Comparison of ENCODE assay signal across 8 cellular contexts in genomic region chr6:121437861-121438651, GRCh38. TPM values are rescaled to one million over a fixed set of nuclear protein-coding genes. Genes with fewer than 3 reads are reported as not detected.
DNase-seq lines count a peak whose midpoint lies in the region; ATAC-seq and TF ChIP-seq lines count a peak whose summit lies in the region.

No MANE protein-coding gene starts in this region.

- H4K20me1 ChIP-seq in fibroblast of lung (ENCODE audit: control insufficient read depth, extremely low read depth, insufficient read depth, low read length), result no peaks in the 10 kb centered on the region

- peak overlapping the region; percentile 76 for H2AFZ ChIP-seq in fibroblast of lung (ENCODE audit: low read length)

- H3K4me1 ChIP-seq in CD4-positive, alpha-beta memory T cell (ENCODE audit: insufficient read depth, low read length), result peaks cover 23% of the 10 kb centered on the region
- peaks cover 9% of the 10 kb centered on the region for H3K4me1 ChIP-seq in RWPE2 (ENCODE audit: insufficient read depth, poor library complexity, severe bottlenecking)
- no peaks in the 10 kb centered on the region for H3K4me1 ChIP-seq in fibroblast of lung (ENCODE audit: control insufficient read depth, extremely low read depth, insufficient read depth, low read length)

- peaks cover 10 to 23% (median 20%) of the 10 kb centered on the region in 4 donors for H3K4me1 Mint-ChIP-seq in CD4-positive, alpha-beta memory T cell
- H3K4me1 Mint-ChIP-seq in neural crest cell, result peaks cover 54% of the 10 kb centered on the region

- no peaks in the 10 kb centered on the region for H3K36me3 Mint-ChIP-seq in CD4-positive, alpha-beta memory T cell
- H3K36me3 Mint-ChIP-seq in neural crest cell (ENCODE audit: low read depth), result no peaks in the 10 kb centered on the region

- no peak overlapping the region for H3K27ac Mint-ChIP-seq in CD4-positive, alpha-beta memory T cell
- peak overlapping the region; percentile 98 for H3K27ac Mint-ChIP-seq in neural crest cell (ENCODE audit: unreplicated experiment)

- H3K36me3 ChIP-seq in CD4-positive, alpha-beta memory T cell (ENCODE audit: insufficient read depth, low read length), result no peaks in the 10 kb centered on the region
- no peaks in the 10 kb centered on the region for H3K36me3 ChIP-seq in RWPE2 (ENCODE audit: low read depth)
- H3K36me3 ChIP-seq in fibroblast of lung (ENCODE audit: control insufficient read depth, insufficient read depth, low read length), result no peaks in the 10 kb centered on the region

- peak overlapping the region; percentile 69 to 84 (median 82) for H3K4me3 Mint-ChIP-seq in CD4-positive, alpha-beta memory T cell
- H3K4me3 Mint-ChIP-seq in neural crest cell, result peak overlapping the region; percentile 97

- DNase-seq in CD4-positive, alpha-beta memory T cell, result no peak
- DNase-seq in RWPE2 (ENCODE audit: low spot score) (no peak), fibroblast of lung (ENCODE audit: low read depth in 2 of 2) (peak; percentile 44 to 76), neural crest cell (ENCODE audit: low read depth, low spot score) (no peak), HT-29 (ENCODE audit: low spot score) (no peak), RKO (ENCODE audit: low spot score) (no peak), GDM1 (lab: John Stamatoyannopoulos, UW) (no peak)

- peak overlapping the region; percentile 60 for H3K9ac ChIP-seq in fibroblast of lung (ENCODE audit: insufficient read depth, low read length)

- POLR2A ChIA-PET in CD4-positive, alpha-beta memory T cell (lab: Charles Lee; ENCODE audit: partially characterized antibody), result no interaction called here

- no peaks in the 10 kb centered on the region for H3K9me3 Mint-ChIP-seq in CD4-positive, alpha-beta memory T cell
- H3K9me3 Mint-ChIP-seq in neural crest cell, result no peaks in the 10 kb centered on the region

- ATAC-seq in RWPE2 (ENCODE audit: low read depth) (peak; percentile 65), HG03354 (IDR thresholded peaks at IDR 0.05; ENCODE audit: poor library complexity, severe bottlenecking, unreplicated experiment) (no peak)

- TF ChIP-seq CTCF in RWPE2 (IDR thresholded peaks at IDR 0.05; ENCODE audit: poor library complexity, severe bottlenecking), result no peak
- no peak for TF ChIP-seq CTCF in fibroblast of lung (conservative IDR thresholded peaks at IDR 0.05 in 1 of 2, IDR thresholded peaks at IDR 0.05 in 1 of 2; ENCODE audit: low read depth in 1 of 2, low read length in 2 of 2)
- TF ChIP-seq CTCF in neural crest cell (conservative IDR thresholded peaks at IDR 0.05), result no peak

- peaks cover 26% of the 10 kb centered on the region for H3K27me3 ChIP-seq in CD4-positive, alpha-beta memory T cell (ENCODE audit: insufficient read depth, low read length)
- H3K27me3 ChIP-seq in RWPE2 (ENCODE audit: insufficient read depth, poor library complexity, severe bottlenecking) (no peaks in the 10 kb centered on the region), fibroblast of lung (ENCODE audit: control insufficient read depth, insufficient read depth, low read length) (no peaks in the 10 kb centered on the region)

- peak overlapping the region in 1 of 2 donors; percentile 13 for H3K4me3 ChIP-seq in CD4-positive, alpha-beta memory T cell (ENCODE audit: low read length in 2 of 2)
- H3K4me3 ChIP-seq in RWPE2 (ENCODE audit: severe bottlenecking) (peak overlapping the region; percentile 39), fibroblast of lung (replicated peaks in 1 of 4; ENCODE audit: control extremely low read depth in 1 of 4, insufficient read depth in 1 of 4, low read depth in 3 of 4, low read length in 4 of 4) (peak overlapping the region; percentile 69 to 94 (median 86))

- H3K27ac ChIP-seq in CD4-positive, alpha-beta memory T cell (ENCODE audit: low read depth, low read length), result no peak overlapping the region
- peak overlapping the region; percentile 66 for H3K27ac ChIP-seq in RWPE2 (ENCODE audit: poor library complexity, severe bottlenecking)
- H3K27ac ChIP-seq in fibroblast of lung (ENCODE audit: insufficient read depth, low read length), result peak overlapping the region; percentile 87

- H3K4me2 ChIP-seq in fibroblast of lung (ENCODE audit: extremely low read depth, insufficient read depth, low read length), result peak overlapping the region; percentile 80

- CTCF ChIA-PET in CD4-positive, alpha-beta memory T cell (lab: Charles Lee; ENCODE audit: partially characterized antibody), result no interaction called here

- no peaks in the 10 kb centered on the region for H3K9me3 ChIP-seq in CD4-positive, alpha-beta memory T cell (ENCODE audit: control insufficient read depth in 1 of 2, low read length in 2 of 2)
- H3K9me3 ChIP-seq in RWPE2 (ENCODE audit: severe bottlenecking), result no peaks in the 10 kb centered on the region
- no peaks in the 10 kb centered on the region for H3K9me3 ChIP-seq in fibroblast of lung (ENCODE audit: control insufficient read depth, insufficient read depth, low read depth, low read length)

- intact Hi-C loops in CD4-positive, alpha-beta memory T cell (cut with micrococcal nuclease), result no loop called here

- H3K79me2 ChIP-seq in fibroblast of lung (ENCODE audit: control insufficient read depth, insufficient read depth, low read length), result peaks cover 59% of the 10 kb centered on the region

- H3K27me3 Mint-ChIP-seq in CD4-positive, alpha-beta memory T cell, result peaks cover 24 to 35% of the 10 kb centered on the region in 2 donors
- no peaks in the 10 kb centered on the region for H3K27me3 Mint-ChIP-seq in neural crest cell (ENCODE audit: low read depth)

RNA-seq across cellular contexts. Expression of gene GJA1, which starts 2.6 kb away (rescaled TPM):
- not detected for total RNA-seq in CD4-positive, alpha-beta memory T cell
- polyA plus RNA-seq in CD4-positive, alpha-beta memory T cell, result not detected
- total RNA-seq in fibroblast of lung (154 and 209 TPM in 2 replicates), neural crest cell (91.2 and 92.6 TPM in 2 replicates)
- 77.8 and 274 TPM in 2 replicates for polyA plus RNA-seq in fibroblast of lung
- 46.6 and 170 TPM in 2 replicates for polyA plus RNA-seq in fibroblast of lung (2012)
- polyA minus RNA-seq in fibroblast of lung (ENCODE audit: low replicate concordance), result 29.0 and 126 TPM in 2 replicates
- 0.03 TPM in 1 of 2 replicates, not detected in the other for total RNA-seq in HT-29 (2014; rRNA removed; shearing (Covaris generic))

Comparison
In these comparisons a context has a peak if more than half of its experiments do, and no peak if none do; other contexts are left out.
1. DNase-seq: peak in fibroblast of lung (2 of 2); none in CD4-positive, alpha-beta memory T cell (0 of 5), RWPE2 (single experiment), neural crest cell (single experiment), HT-29 (single experiment), RKO (single experiment) and GDM1 (single experiment).
2. RNA of gene GJA1, which starts 2.6 kb away (total RNA-seq): 154 to 209 TPM in fibroblast of lung and 91.2 to 92.6 TPM in neural crest cell; 0.03 TPM in HT-29 and not detected in CD4-positive, alpha-beta memory T cell; every median in the first group is over 10 times any median in the second.